11 cellular contexts compared by ENCODE assay signal in the genomic region with DNA sequence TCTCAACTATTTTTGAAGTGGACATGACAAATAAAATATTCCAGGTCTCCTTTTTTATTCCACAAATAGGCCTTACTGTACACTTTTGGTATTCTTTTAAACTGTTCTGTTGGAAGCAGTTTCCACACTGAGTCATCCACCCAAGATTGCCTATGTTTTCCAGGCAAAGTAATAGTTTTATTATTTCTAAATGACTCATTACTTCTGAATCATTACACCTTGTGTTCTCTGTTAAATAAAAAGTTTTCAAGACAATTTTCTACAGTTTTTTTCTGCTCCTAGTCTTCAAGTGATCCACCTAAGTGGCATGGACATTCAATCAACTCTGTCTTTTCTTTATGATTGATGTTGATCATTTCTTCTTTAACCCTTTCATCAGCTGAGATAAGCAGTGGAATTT. TPM values are rescaled to one million over a fixed set of nuclear protein-coding genes. Genes with fewer than 3 reads are reported as not detected.
DNase-seq lines count a peak whose midpoint lies in the region; ATAC-seq, FAIRE-seq and TF ChIP-seq lines count a peak whose summit lies in the region.
"Had no signal": no experiment of that assay in that cellular context is flagged by ENCODE, and none has a peak within 500 bp of the region (broad histone marks: within the 10 kb centered on the region; RNA-seq: fewer than 3 reads in every experiment).

No MANE protein-coding gene starts in this region.

- CTCF ChIA-PET in AG04449 (lab: Yijun Ruan, JAX), result no interaction called here

- POLR2A ChIA-PET in AG04449 (lab: Yijun Ruan, JAX), result no interaction called here

- H3K27ac ChIP-seq in substantia nigra (ENCODE audit: low read depth, low read length, poor library complexity, severe bottlenecking), result no peak overlapping the region
- H3K27ac ChIP-seq: C4-2B had no signal

- TF ChIP-seq CTCF in AG04449 (IDR thresholded peaks at IDR 0.05; ENCODE audit: insufficient read depth, low read length, missing control alignments) (no peak), choroid plexus epithelial cell (conservative IDR thresholded peaks at IDR 0.05; ENCODE audit: low read depth, low read length) (no peak)

- ATAC-seq in GM21576 (IDR thresholded peaks at IDR 0.05; ENCODE audit: unreplicated experiment), result no peak
- no peak for ATAC-seq in HG03354 (IDR thresholded peaks at IDR 0.05; ENCODE audit: poor library complexity, severe bottlenecking, unreplicated experiment)

- no peak for FAIRE-seq in HTR-8/SVneo (lab: Jason Lieb, UNC)

- DNase-seq in AG04449 (ENCODE audit: low read depth, low spot score) (peak; percentile 54), HTR-8/SVneo (ENCODE audit: insufficient read length, low spot score) (peak; percentile 17), choroid plexus epithelial cell (ENCODE audit: low read depth) (peak; percentile 78), lung microvascular endothelial cell (ENCODE audit: low read depth in 2 of 2) (peak; percentile 54 to 85), mesenteric fat pad (ENCODE audit: low spot score) (no peak), substantia nigra (lab: John Stamatoyannopoulos, UW) (no peak)
- DNase-seq: activated effector memory CD4-positive, alpha-beta T cell treated with anti-CD3 and anti-CD28 coated beads, Interleukin-2, amount 50 U/mL, for 16 hours had no signal

- H3K4me3 ChIP-seq in AG04449 (ENCODE audit: low read depth, low read length), result no peak overlapping the region
- H3K4me3 ChIP-seq in choroid plexus epithelial cell (ENCODE audit: low read depth, low read length), result no peak overlapping the region
- H3K4me3 ChIP-seq: lung had no signal

RNA-seq across cellular contexts. Expression of gene PPP2R3A, which starts 26.5 kb away (rescaled TPM):
- 3.2 and 5.2 TPM in 2 replicates for total RNA-seq in lung microvascular endothelial cell
- 7.8 TPM for total RNA-seq in mesenteric fat pad

Comparison
In these comparisons a context has a peak if more than half of its experiments do, and no peak if none do; other contexts are left out.
1. DNase-seq: peak in AG04449 (single experiment), HTR-8/SVneo (single experiment), choroid plexus epithelial cell (single experiment) and lung microvascular endothelial cell (2 of 2); none in mesenteric fat pad (single experiment) and substantia nigra (0 of 49).